ENCODE assay signal across 9 cellular contexts in genomic region chr2:23533014-23533730, GRCh38.
DNase-seq lines count a peak whose midpoint lies in the region; ATAC-seq lines count a peak whose summit lies in the region.
"Had no signal": no experiment of that assay in that cellular context is flagged by ENCODE, and none has a peak within 500 bp of the region (broad histone marks: within the 10 kb centered on the region; RNA-seq: fewer than 3 reads in every experiment).

No MANE protein-coding gene starts in this region.

- H3K27me3 Mint-ChIP-seq in activated CD8-positive, alpha-beta T cell treated with anti-CD3 and anti-CD28 coated beads, Interleukin-2, amount 10 ng/mL, durations not matched to agents 7 days and 5 days (ENCODE audit: low read depth), result no peaks in the 10 kb centered on the region
- no peaks in the 10 kb centered on the region for H3K27me3 Mint-ChIP-seq in natural killer cell treated with Interleukin-12 subunit alpha and Interleukin-12 subunit beta and Interleukin-15 and Interleukin-18, amount 100 ng/mL, for 72 hours

- POLR2A ChIA-PET in activated CD8-positive, alpha-beta T cell treated with anti-CD3 and anti-CD28 coated beads, Interleukin-2, amount 10 ng/mL, durations not matched to agents 7 days and 5 days (lab: Charles Lee), result no interaction called here

- H3K4me3 ChIP-seq in HAP-1, result no peak overlapping the region
- H3K4me3 ChIP-seq: lung had no signal

- peaks cover 58% of the 10 kb centered on the region for H3K4me1 Mint-ChIP-seq in activated CD8-positive, alpha-beta T cell treated with anti-CD3 and anti-CD28 coated beads, Interleukin-2, amount 10 ng/mL, durations not matched to agents 7 days and 5 days (ENCODE audit: low read depth)
- peaks cover 5 to 15% of the 10 kb centered on the region in 2 donors for H3K4me1 Mint-ChIP-seq in natural killer cell treated with Interleukin-12 subunit alpha and Interleukin-12 subunit beta and Interleukin-15 and Interleukin-18, amount 100 ng/mL, for 72 hours (ENCODE audit: low read depth in 2 of 2)

- H3K27ac Mint-ChIP-seq in activated CD8-positive, alpha-beta T cell treated with anti-CD3 and anti-CD28 coated beads, Interleukin-2, amount 10 ng/mL, durations not matched to agents 7 days and 5 days, result peak overlapping the region; percentile 99
- H3K27ac Mint-ChIP-seq in natural killer cell treated with Interleukin-12 subunit alpha and Interleukin-12 subunit beta and Interleukin-15 and Interleukin-18, amount 100 ng/mL, for 72 hours, result peak overlapping the region in 1 of 2 donors; percentile 88

- CTCF ChIA-PET in activated CD8-positive, alpha-beta T cell treated with anti-CD3 and anti-CD28 coated beads, Interleukin-2, amount 10 ng/mL, durations not matched to agents 7 days and 5 days (lab: Charles Lee), result interaction anchor here (0.9 to 2.9 kb wide), 4 partner anchors 8 to 33 kb away, joined by 3 to 9 read pairs (median 4); no protein-coding TSS in a partner anchor

- H3K27me3 ChIP-seq in HAP-1 (ENCODE audit: low read depth), result no peaks in the 10 kb centered on the region

- H3K9me3 Mint-ChIP-seq in activated CD8-positive, alpha-beta T cell treated with anti-CD3 and anti-CD28 coated beads, Interleukin-2, amount 10 ng/mL, durations not matched to agents 7 days and 5 days (ENCODE audit: insufficient read depth), result no peaks in the 10 kb centered on the region
- H3K9me3 Mint-ChIP-seq in natural killer cell treated with Interleukin-12 subunit alpha and Interleukin-12 subunit beta and Interleukin-15 and Interleukin-18, amount 100 ng/mL, for 72 hours, result no peaks in the 10 kb centered on the region

- peak; percentile 81 for DNase-seq in COR-L47 (lab: John Stamatoyannopoulos, UW)
- peak; percentile 39 for DNase-seq in activated CD8-positive, alpha-beta T cell treated with anti-CD3 and anti-CD28 coated beads, Interleukin-2, amount 10 ng/mL, durations not matched to agents 7 days and 5 days
- DNase-seq in natural killer cell treated with Interleukin-12 subunit alpha and Interleukin-12 subunit beta and Interleukin-15 and Interleukin-18, amount 100 ng/mL, for 72 hours (ENCODE audit: low spot score), result no peak
- DNase-seq in activated gamma-delta T cell treated with Interleukin-2 at 50 U/mL for 16 hours, result no peak
- DNase-seq in OCI-M1 (lab: John Stamatoyannopoulos, UW), result no peak
- no peak for DNase-seq in Ammon's horn (ENCODE audit: low spot score)
- DNase-seq in HAP-1 (ENCODE audit: low spot score in 2 of 2), result no peak

- in situ Hi-C loops in HAP-1 (cut with MboI; ENCODE audit: low sequenced_read_pairs), result no loop called here

- H3K36me3 ChIP-seq in HAP-1 (replicated peaks), result no peaks in the 10 kb centered on the region

- ATAC-seq in HG02981 (IDR thresholded peaks at IDR 0.05; ENCODE audit: unreplicated experiment), result peak; percentile 15
- peak; percentile 39 for ATAC-seq in activated CD8-positive, alpha-beta T cell treated with anti-CD3 and anti-CD28 coated beads, Interleukin-2, amount 10 ng/mL, durations not matched to agents 7 days and 5 days
- no peak for ATAC-seq in natural killer cell treated with Interleukin-12 subunit alpha and Interleukin-12 subunit beta and Interleukin-15 and Interleukin-18, amount 100 ng/mL, for 72 hours

- H3K4me3 Mint-ChIP-seq in activated CD8-positive, alpha-beta T cell treated with anti-CD3 and anti-CD28 coated beads, Interleukin-2, amount 10 ng/mL, durations not matched to agents 7 days and 5 days, result peak overlapping the region; percentile 92
- peak overlapping the region; percentile 55 for H3K4me3 Mint-ChIP-seq in natural killer cell treated with Interleukin-12 subunit alpha and Interleukin-12 subunit beta and Interleukin-15 and Interleukin-18, amount 100 ng/mL, for 72 hours

- no peaks in the 10 kb centered on the region for H3K4me1 ChIP-seq in HAP-1

- no peaks in the 10 kb centered on the region for H3K9me3 ChIP-seq in HAP-1

- H3K36me3 Mint-ChIP-seq in activated CD8-positive, alpha-beta T cell treated with anti-CD3 and anti-CD28 coated beads, Interleukin-2, amount 10 ng/mL, durations not matched to agents 7 days and 5 days (ENCODE audit: low read depth), result no peaks in the 10 kb centered on the region
- H3K36me3 Mint-ChIP-seq in natural killer cell treated with Interleukin-12 subunit alpha and Interleukin-12 subunit beta and Interleukin-15 and Interleukin-18, amount 100 ng/mL, for 72 hours, result no peaks in the 10 kb centered on the region

Comparison
In these comparisons a context has a peak if more than half of its experiments do, and no peak if none do; other contexts are left out.
1. DNase-seq: peak in COR-L47 (single experiment) and activated CD8-positive, alpha-beta T cell treated with anti-CD3 and anti-CD28 coated beads, Interleukin-2, amount 10 ng/mL, durations not matched to agents 7 days and 5 days (single experiment); none in natural killer cell treated with Interleukin-12 subunit alpha and Interleukin-12 subunit beta and Interleukin-15 and Interleukin-18, amount 100 ng/mL, for 72 hours (single experiment), activated gamma-delta T cell treated with Interleukin-2 at 50 U/mL for 16 hours (single experiment), OCI-M1 (single experiment), Ammon's horn (single experiment) and HAP-1 (0 of 2).
2. ATAC-seq: peak in HG02981 (single experiment) and activated CD8-positive, alpha-beta T cell treated with anti-CD3 and anti-CD28 coated beads, Interleukin-2, amount 10 ng/mL, durations not matched to agents 7 days and 5 days (single experiment); none in natural killer cell treated with Interleukin-12 subunit alpha and Interleukin-12 subunit beta and Interleukin-15 and Interleukin-18, amount 100 ng/mL, for 72 hours (0 of 2).